ENCODE assay signal across 10 cellular contexts in genomic region chr14:24159777-24160498, GRCh38. TPM values are rescaled to one million over a fixed set of nuclear protein-coding genes. Genes with fewer than 3 reads are reported as not detected.
A peak's percentile ranks its signal among the peaks of the same experiment; 100 is the strongest.
DNase-seq lines count a peak whose midpoint lies in the region; ATAC-seq, FAIRE-seq and TF ChIP-seq lines count a peak whose summit lies in the region.
"Had no signal": no experiment of that assay in that cellular context is flagged by ENCODE, and none has a peak within 500 bp of the region (broad histone marks: within the 10 kb centered on the region; RNA-seq: fewer than 3 reads in every experiment).

No MANE protein-coding gene starts in this region.

- H3K36me3 ChIP-seq in K562 (ENCODE audit: control insufficient read depth, insufficient read depth, low read length) (peaks cover 70% of the 10 kb centered on the region; the same call in 2 of the 3 replicates), upper lobe of left lung (peaks cover 49 to 75% (median 65%) of the 10 kb centered on the region in 4 donors)

- DNase-seq in activated naive CD4-positive, alpha-beta T cell treated with Interleukin-2 at 50 U/mL for 16 hours = no peak
- no peak for DNase-seq in K562 (ENCODE audit: extremely low read depth in 1 of 4, low spot score in 3 of 4)
- no peak for DNase-seq in naive B cell
- DNase-seq in upper lobe of left lung = no peak
- DNase-seq in NCI-H1930 (lab: John Stamatoyannopoulos, UW) = no peak
- no peak for DNase-seq in DMS 273 treated with DMSO at 0.1 percent for 48 hours (lab: John Stamatoyannopoulos, UW)
- DNase-seq: effector CD4-positive, alpha-beta T cell; NCI-H1105 had no signal

- peaks cover 17% of the 10 kb centered on the region for H3K36me3 Mint-ChIP-seq in activated naive CD4-positive, alpha-beta T cell treated with anti-CD3 and anti-CD28 coated beads, Interleukin-2, amount 50 U/mL, for 24 hours
- peaks cover 11 to 27% of the 10 kb centered on the region in 2 donors for H3K36me3 Mint-ChIP-seq in naive B cell

- H3K79me2 ChIP-seq in K562 (ENCODE audit: control insufficient read depth, insufficient read depth, low read length) = peaks cover 10% of the 10 kb centered on the region; the same call in 2 of the 3 replicates

- BruUV-seq in K562 (replicated peaks; lab: Mats Ljungman, UMichigan) = no TSS peak

- H3K9me3 ChIP-seq in K562 (replicated peaks; ENCODE audit: control insufficient read depth, insufficient read depth, low read depth, low read length) = no peaks in the 10 kb centered on the region
- no peaks in the 10 kb centered on the region for H3K9me3 ChIP-seq in upper lobe of left lung

- peaks cover 10 to 23% of the 10 kb centered on the region in 2 experiments; a peak in 4 of 5 replicates for H3K4me1 ChIP-seq in K562 (replicated peaks in 1 of 2; ENCODE audit: control insufficient read depth in 2 of 2, insufficient read depth in 2 of 2, low read length in 2 of 2)
- peaks cover 30 to 44% (median 31%) of the 10 kb centered on the region in 4 donors for H3K4me1 ChIP-seq in upper lobe of left lung

- intact Hi-C loops in K562 (cut with micrococcal nuclease) = no loop called here

- no peak for ATAC-seq in K562
- no peak for ATAC-seq in naive B cell (ENCODE audit: low read depth in 2 of 2)
- ATAC-seq in upper lobe of left lung (ENCODE audit: low FRiP score in 2 of 2) = no peak
- ATAC-seq in HG03432 (IDR thresholded peaks at IDR 0.05; ENCODE audit: unreplicated experiment) = no peak

- H3K27ac ChIP-seq in K562 (ENCODE audit: extremely low read depth, low read depth, low read length) = no peak overlapping the region
- H3K27ac ChIP-seq in upper lobe of left lung = peak overlapping the region; percentile 89 to 99 (median 90)

- no peak for TF ChIP-seq POLR2A in K562 (conservative IDR thresholded peaks at IDR 0.05)
- no peak for TF ChIP-seq POLR2A in upper lobe of left lung (IDR thresholded peaks at IDR 0.05)

- H3K4me3 ChIP-seq in K562 = no peak overlapping the region
- H3K4me3 ChIP-seq in upper lobe of left lung = no peak overlapping the region

- peak overlapping the region; percentile 33 for H3K4me3 Mint-ChIP-seq in activated naive CD4-positive, alpha-beta T cell treated with anti-CD3 and anti-CD28 coated beads, Interleukin-2, amount 50 U/mL, for 24 hours
- peak overlapping the region in 2 of 8 donors; percentile 53 to 61 for H3K4me3 Mint-ChIP-seq in naive B cell

- POLR2A ChIA-PET in K562 (lab: Yijun Ruan, JAX) = interaction anchor here (0.9 to 1.0 kb wide), 2 partner anchors 13 to 19 kb away, joined by 3 to 4 read pairs; partner anchors contain the start of gene PSME2

- H3K9me3 Mint-ChIP-seq in activated naive CD4-positive, alpha-beta T cell treated with anti-CD3 and anti-CD28 coated beads, Interleukin-2, amount 50 U/mL, for 24 hours = no peaks in the 10 kb centered on the region
- H3K9me3 Mint-ChIP-seq in naive B cell = no peaks in the 10 kb centered on the region

- H3K27me3 ChIP-seq in K562 (ENCODE audit: control insufficient read depth in 2 of 2, insufficient read depth in 2 of 2, low read length in 2 of 2) = no peaks in the 10 kb centered on the region
- H3K27me3 ChIP-seq in upper lobe of left lung = no peaks in the 10 kb centered on the region

- H3K27ac Mint-ChIP-seq in activated naive CD4-positive, alpha-beta T cell treated with anti-CD3 and anti-CD28 coated beads, Interleukin-2, amount 50 U/mL, for 24 hours = peak overlapping the region; percentile 93
- peak overlapping the region; percentile 1 to 97 (median 76) for H3K27ac Mint-ChIP-seq in naive B cell

- no peak for TF ChIP-seq CTCF in K562 (IDR thresholded peaks at IDR 0.05 in 2 of 3, conservative IDR thresholded peaks at IDR 0.05 in 1 of 3; ENCODE audit: insufficient read depth in 2 of 3, low read depth in 1 of 3, low read length in 3 of 3)
- no peak for TF ChIP-seq CTCF in upper lobe of left lung (IDR thresholded peaks at IDR 0.05)

- TF ChIP-seq EP300 in K562 (IDR thresholded peaks at IDR 0.05; ENCODE audit: low read length) = no peak
- TF ChIP-seq EP300 in upper lobe of left lung (IDR thresholded peaks at IDR 0.05) = no peak

- no peak for FAIRE-seq in K562 (lab: Jason Lieb, UNC)

- CTCF ChIA-PET in K562 (lab: Yijun Ruan, JAX; ENCODE audit: low intra/inter-chr PET ratio) = interaction anchor here (0.8 kb wide), 1 partner anchor 146 kb away, joined by 4 read pairs; no protein-coding TSS in a partner anchor

- H2AFZ ChIP-seq in K562 (ENCODE audit: low read depth, low read length) = no peak overlapping the region

- no peaks in the 10 kb centered on the region for H4K20me1 ChIP-seq in K562 (replicated peaks; ENCODE audit: control insufficient read depth, insufficient read depth, low read length)

- in situ Hi-C loops in K562 (cut with MboI) = no loop called here

- H3K27me3 Mint-ChIP-seq in activated naive CD4-positive, alpha-beta T cell treated with anti-CD3 and anti-CD28 coated beads, Interleukin-2, amount 50 U/mL, for 24 hours = no peaks in the 10 kb centered on the region
- H3K27me3 Mint-ChIP-seq in naive B cell = no peaks in the 10 kb centered on the region

- peaks cover 47% of the 10 kb centered on the region for H3K4me1 Mint-ChIP-seq in activated naive CD4-positive, alpha-beta T cell treated with anti-CD3 and anti-CD28 coated beads, Interleukin-2, amount 50 U/mL, for 24 hours
- peaks cover 44 to 47% (median 45%) of the 10 kb centered on the region in 3 donors for H3K4me1 Mint-ChIP-seq in naive B cell

- no peak overlapping the region for H3K9ac ChIP-seq in K562 (ENCODE audit: insufficient read depth in 1 of 2, low read depth in 2 of 2, low read length in 2 of 2)

- TF ChIP-seq RAD21 in K562 (CRISPR knock-in tag; conservative IDR thresholded peaks at IDR 0.05 in 1 of 2, IDR thresholded peaks at IDR 0.05 in 1 of 2) = no peak

- 93% methylated on average over 6 of the region's 11 CpGs for WGBS in K562 (ENCODE audit: insufficient coverage, low coverage, missing lambda C conversion rate)
- 94% methylated on average over 11 of the region's 11 CpGs for WGBS in upper lobe of left lung, 2 donors

- H3K9me1 ChIP-seq in K562 (ENCODE audit: control insufficient read depth, insufficient read depth, low read length) = no peaks in the 10 kb centered on the region

- 0 out of 2 replicates have a peak overlapping the region, but pooled peaks have one; percentile 37 for H3K4me2 ChIP-seq in K562 (ENCODE audit: insufficient read depth, low read length)

RNA-seq across cellular contexts. Expression of gene IRF9, which starts 1.1 kb away (rescaled TPM):
- 81.4 and 153 TPM in 2 replicates for total RNA-seq in K562 (2011; cell fraction: chromatin; rRNA removed; ENCODE audit: low replicate concordance)
- total RNA-seq in K562 (2011; cell fraction: nucleolus; rRNA removed) = 68.0 and 70.8 TPM in 2 replicates
- 73.3 and 91.5 TPM in 2 replicates for total RNA-seq in K562 (2011; cell fraction: nucleoplasm; rRNA removed)
- 4.3 and 10.4 TPM in 2 replicates for total RNA-seq in K562 (2014; rRNA removed)
- total RNA-seq in K562 (2014; rRNA removed; fragmentation: Illumina TruSeq; extraction: Trizol) = 5.8 and 9.5 TPM in 2 replicates
- 6.1 and 7.1 TPM in 2 replicates for total RNA-seq in K562 (2015; rRNA removed; fragmentation: Illumina TruSeq; extraction: Trizol)
- total RNA-seq in K562 (2021) = 7.8 and 10.7 TPM in 2 replicates
- polyA plus RNA-seq in K562 (2011; rRNA removed) = 14.8 and 17.9 TPM in 2 replicates
- 12.1 and 12.7 TPM in 2 replicates for polyA plus RNA-seq in K562 (2011; cell fraction: cytosol; rRNA removed)
- polyA plus RNA-seq in K562 (2011; cell fraction: nucleus; rRNA removed) = 100 and 115 TPM in 2 replicates
- polyA plus RNA-seq in K562 (2012) = 11.0 and 18.6 TPM in 2 replicates
- 7.1 and 7.4 TPM in 2 replicates for polyA plus RNA-seq in K562 (2014; fragmentation: Illumina TruSeq; extraction: Trizol)
- polyA plus RNA-seq in K562 (2014; fragmentation: Nextera tagmentation; extraction: Ambion mirVana) = 1 to 10 TPM in 1 of 2 experiments, under 1 TPM in 1; 0.79 to 2.7 TPM
- 11.1 and 14.3 TPM in 2 replicates for polyA plus RNA-seq in K562 (2014; rRNA removed)
- 11.7 and 18.8 TPM in 2 replicates for polyA minus RNA-seq in K562 (2011; rRNA and poly(A)+ RNA removed)
- 2.8 and 3.9 TPM in 2 replicates for polyA minus RNA-seq in K562 (2011; cell fraction: cytosol; rRNA and poly(A)+ RNA removed)
- 13.7 and 14.9 TPM in 2 replicates for polyA minus RNA-seq in K562 (2011; cell fraction: nucleus; rRNA and poly(A)+ RNA removed)
- polyA plus RNA-seq in naive B cell (ENCODE audit: low read depth in 6 of 6) = 100 to 1,000 TPM in 3 of 6 donors, 10 to 100 TPM in 3; 86.7 to 140 (median 97.2) TPM
- total RNA-seq in upper lobe of left lung = 100 to 1,000 TPM in 3 of 6 donors, 10 to 100 TPM in 3; 78.2 to 192 (median 107) TPM

RNA-seq across cellular contexts. Expression of gene REC8, which starts 11.9 kb away (rescaled TPM):
- total RNA-seq in K562 (2011; cell fraction: chromatin; rRNA removed; ENCODE audit: low replicate concordance) = 20.5 and 46.6 TPM in 2 replicates
- total RNA-seq in K562 (2011; cell fraction: nucleolus; rRNA removed) = 18.4 and 21.0 TPM in 2 replicates
- 19.1 and 20.8 TPM in 2 replicates for total RNA-seq in K562 (2011; cell fraction: nucleoplasm; rRNA removed)
- total RNA-seq in K562 (2014; rRNA removed) = 0.41 and 0.73 TPM in 2 replicates
- 0.57 and 0.65 TPM in 2 replicates for total RNA-seq in K562 (2014; rRNA removed; fragmentation: Illumina TruSeq; extraction: Trizol)
- 0.68 and 1.1 TPM in 2 replicates for total RNA-seq in K562 (2015; rRNA removed; fragmentation: Illumina TruSeq; extraction: Trizol)
- total RNA-seq in K562 (2021) = 2.5 and 2.6 TPM in 2 replicates
- polyA plus RNA-seq in K562 (2011; rRNA removed) = 1.0 and 1.4 TPM in 2 replicates
- polyA plus RNA-seq in K562 (2011; cell fraction: cytosol; rRNA removed) = 0.62 and 0.89 TPM in 2 replicates
- polyA plus RNA-seq in K562 (2011; cell fraction: nucleus; rRNA removed) = 9.7 and 17.2 TPM in 2 replicates
- polyA plus RNA-seq in K562 (2012) = 1.9 and 6.6 TPM in 2 replicates
- polyA plus RNA-seq in K562 (2014; fragmentation: Illumina TruSeq; extraction: Trizol) = 0.84 and 0.85 TPM in 2 replicates
- under 1 TPM; 0.11 to 0.28 TPM for polyA plus RNA-seq in K562 (2014; fragmentation: Nextera tagmentation; extraction: Ambion mirVana)
- polyA plus RNA-seq in K562 (2014; rRNA removed) = 0.97 and 2.5 TPM in 2 replicates
- 0.42 and 0.67 TPM in 2 replicates for polyA minus RNA-seq in K562 (2011; rRNA and poly(A)+ RNA removed)
- not detected in 2 replicates for polyA minus RNA-seq in K562 (2011; cell fraction: cytosol; rRNA and poly(A)+ RNA removed)
- 1.8 and 3.1 TPM in 2 replicates for polyA minus RNA-seq in K562 (2011; cell fraction: nucleus; rRNA and poly(A)+ RNA removed)
- 1 to 10 TPM; 3.6 to 9.6 (median 6.9) TPM for polyA plus RNA-seq in naive B cell (ENCODE audit: low read depth in 6 of 6)
- 10 to 100 TPM; 16.0 to 76.5 (median 29.4) TPM for total RNA-seq in upper lobe of left lung

RNA-seq across cellular contexts. Expression of gene RNF31, which starts 12.6 kb away (rescaled TPM):
- total RNA-seq in K562 (2011; cell fraction: chromatin; rRNA removed; ENCODE audit: low replicate concordance) = 90.0 and 216 TPM in 2 replicates
- 97.2 and 97.5 TPM in 2 replicates for total RNA-seq in K562 (2011; cell fraction: nucleolus; rRNA removed)
- total RNA-seq in K562 (2011; cell fraction: nucleoplasm; rRNA removed) = 62.9 and 73.1 TPM in 2 replicates
- 35.7 and 42.0 TPM in 2 replicates for total RNA-seq in K562 (2014; rRNA removed)
- total RNA-seq in K562 (2014; rRNA removed; fragmentation: Illumina TruSeq; extraction: Trizol) = 14.2 and 16.4 TPM in 2 replicates
- total RNA-seq in K562 (2015; rRNA removed; fragmentation: Illumina TruSeq; extraction: Trizol) = 19.1 and 19.2 TPM in 2 replicates
- 40.4 and 47.6 TPM in 2 replicates for total RNA-seq in K562 (2021)
- polyA plus RNA-seq in K562 (2011; rRNA removed) = 10.4 and 10.9 TPM in 2 replicates
- polyA plus RNA-seq in K562 (2011; cell fraction: cytosol; rRNA removed) = 10.0 and 11.7 TPM in 2 replicates
- polyA plus RNA-seq in K562 (2011; cell fraction: nucleus; rRNA removed) = 71.6 and 97.1 TPM in 2 replicates
- 37.4 and 47.4 TPM in 2 replicates for polyA plus RNA-seq in K562 (2012)
- polyA plus RNA-seq in K562 (2014; fragmentation: Illumina TruSeq; extraction: Trizol) = 24.3 and 37.9 TPM in 2 replicates
- 1 to 10 TPM; 3.1 to 6.1 TPM for polyA plus RNA-seq in K562 (2014; fragmentation: Nextera tagmentation; extraction: Ambion mirVana)
- polyA plus RNA-seq in K562 (2014; rRNA removed) = 28.8 and 33.2 TPM in 2 replicates
- polyA minus RNA-seq in K562 (2011; rRNA and poly(A)+ RNA removed) = 9.7 and 24.2 TPM in 2 replicates
- polyA minus RNA-seq in K562 (2011; cell fraction: cytosol; rRNA and poly(A)+ RNA removed) = 12.1 and 24.3 TPM in 2 replicates
- polyA minus RNA-seq in K562 (2011; cell fraction: nucleus; rRNA and poly(A)+ RNA removed) = 31.6 and 43.9 TPM in 2 replicates
- polyA plus RNA-seq in naive B cell (ENCODE audit: low read depth in 6 of 6) = 10 to 100 TPM; 21.0 to 47.2 (median 32.1) TPM
- total RNA-seq in upper lobe of left lung = 100 to 1,000 TPM in 2 of 6 donors, 10 to 100 TPM in 4; 52.1 to 173 (median 63.9) TPM

RNA-seq across cellular contexts. Expression of gene PSME2, which starts 13.5 kb away (rescaled TPM):
- total RNA-seq in K562 (2011; cell fraction: chromatin; rRNA removed; ENCODE audit: low replicate concordance) = 148 and 155 TPM in 2 replicates
- total RNA-seq in K562 (2011; cell fraction: nucleolus; rRNA removed) = 87.5 and 96.2 TPM in 2 replicates
- total RNA-seq in K562 (2011; cell fraction: nucleoplasm; rRNA removed) = 95.8 and 96.0 TPM in 2 replicates
- total RNA-seq in K562 (2014; rRNA removed) = 130 and 163 TPM in 2 replicates
- 150 and 153 TPM in 2 replicates for total RNA-seq in K562 (2014; rRNA removed; fragmentation: Illumina TruSeq; extraction: Trizol)
- total RNA-seq in K562 (2015; rRNA removed; fragmentation: Illumina TruSeq; extraction: Trizol) = 159 and 161 TPM in 2 replicates
- total RNA-seq in K562 (2021) = 111 and 121 TPM in 2 replicates
- polyA plus RNA-seq in K562 (2011; rRNA removed) = 109 and 134 TPM in 2 replicates
- 55.0 and 57.6 TPM in 2 replicates for polyA plus RNA-seq in K562 (2011; cell fraction: cytosol; rRNA removed)
- polyA plus RNA-seq in K562 (2011; cell fraction: nucleus; rRNA removed) = 277 and 296 TPM in 2 replicates
- polyA plus RNA-seq in K562 (2012) = 158 and 194 TPM in 2 replicates
- 161 and 169 TPM in 2 replicates for polyA plus RNA-seq in K562 (2014; fragmentation: Illumina TruSeq; extraction: Trizol)
- polyA plus RNA-seq in K562 (2014; fragmentation: Nextera tagmentation; extraction: Ambion mirVana) = 100 to 1,000 TPM; 540 to 579 TPM
- polyA plus RNA-seq in K562 (2014; rRNA removed) = 169 and 208 TPM in 2 replicates
- 50.4 and 50.6 TPM in 2 replicates for polyA minus RNA-seq in K562 (2011; rRNA and poly(A)+ RNA removed)
- polyA minus RNA-seq in K562 (2011; cell fraction: cytosol; rRNA and poly(A)+ RNA removed) = 21.7 and 27.4 TPM in 2 replicates
- polyA minus RNA-seq in K562 (2011; cell fraction: nucleus; rRNA and poly(A)+ RNA removed) = 28.9 and 47.8 TPM in 2 replicates
- polyA plus RNA-seq in naive B cell (ENCODE audit: low read depth in 6 of 6) = 100 to 1,000 TPM; 257 to 514 (median 294) TPM
- total RNA-seq in upper lobe of left lung = 100 to 1,000 TPM in 3 of 6 donors, 10 to 100 TPM in 3; 58.5 to 144 (median 84.4) TPM

RNA-seq across cellular contexts. Expression of gene EMC9, which starts 18.5 kb away (rescaled TPM):
- 18.9 and 44.8 TPM in 2 replicates for total RNA-seq in K562 (2011; cell fraction: chromatin; rRNA removed; ENCODE audit: low replicate concordance)
- 39.0 and 39.2 TPM in 2 replicates for total RNA-seq in K562 (2011; cell fraction: nucleolus; rRNA removed)
- 21.1 and 29.4 TPM in 2 replicates for total RNA-seq in K562 (2011; cell fraction: nucleoplasm; rRNA removed)
- total RNA-seq in K562 (2014; rRNA removed) = 13.0 and 15.6 TPM in 2 replicates
- total RNA-seq in K562 (2014; rRNA removed; fragmentation: Illumina TruSeq; extraction: Trizol) = 4.1 and 5.7 TPM in 2 replicates
- 7.8 and 8.9 TPM in 2 replicates for total RNA-seq in K562 (2015; rRNA removed; fragmentation: Illumina TruSeq; extraction: Trizol)
- 13.2 and 13.3 TPM in 2 replicates for total RNA-seq in K562 (2021)
- 8.1 and 10.0 TPM in 2 replicates for polyA plus RNA-seq in K562 (2011; rRNA removed)
- polyA plus RNA-seq in K562 (2011; cell fraction: cytosol; rRNA removed) = 10.1 and 16.0 TPM in 2 replicates
- 50.1 and 57.3 TPM in 2 replicates for polyA plus RNA-seq in K562 (2011; cell fraction: nucleus; rRNA removed)
- polyA plus RNA-seq in K562 (2012) = 11.8 and 22.3 TPM in 2 replicates
- polyA plus RNA-seq in K562 (2014; fragmentation: Illumina TruSeq; extraction: Trizol) = 7.3 and 10.0 TPM in 2 replicates
- polyA plus RNA-seq in K562 (2014; fragmentation: Nextera tagmentation; extraction: Ambion mirVana) = 1 to 10 TPM; 3.1 to 4.5 TPM
- 12.4 and 13.3 TPM in 2 replicates for polyA plus RNA-seq in K562 (2014; rRNA removed)
- 3.2 and 5.0 TPM in 2 replicates for polyA minus RNA-seq in K562 (2011; rRNA and poly(A)+ RNA removed)
- polyA minus RNA-seq in K562 (2011; cell fraction: cytosol; rRNA and poly(A)+ RNA removed) = 3.7 and 4.1 TPM in 2 replicates
- 11.0 and 16.8 TPM in 2 replicates for polyA minus RNA-seq in K562 (2011; cell fraction: nucleus; rRNA and poly(A)+ RNA removed)
- 10 to 100 TPM in 2 of 6 donors, 1 to 10 TPM in 4; 5.9 to 15.3 (median 9.2) TPM for polyA plus RNA-seq in naive B cell (ENCODE audit: low read depth in 6 of 6)
- 10 to 100 TPM in 5 of 6 donors, 1 to 10 TPM in 1; 8.6 to 13.8 (median 12.0) TPM for total RNA-seq in upper lobe of left lung
